ENCODE assay signal across 12 cellular contexts in genomic region chr2:65565681-65566080, GRCh38.
"Had no signal": no experiment of that assay in that cellular context is flagged by ENCODE, and none has a peak within 500 bp of the region (broad histone marks: within the 10 kb centered on the region; RNA-seq: fewer than 3 reads in every experiment).

No MANE protein-coding gene starts in this region.

- ATAC-seq: activated CD8-positive, alpha-beta T cell treated with anti-CD3 and anti-CD28 coated beads, Interleukin-2, amount 10 ng/mL, durations not matched to agents 7 days and 5 days; upper lobe of right lung had no signal

- H3K36me3 ChIP-seq: ascending aorta, upper lobe of right lung had no signal

- H3K27me3 ChIP-seq: ascending aorta, upper lobe of right lung had no signal

- DNase-seq: activated CD4-positive, alpha-beta T cell treated with anti-CD3 and anti-CD28 coated beads for 4 hours; activated CD8-positive, alpha-beta memory T cell treated with anti-CD3 and anti-CD28 coated beads, Interleukin-2, amount 50 U/mL, for 48 hours; activated CD8-positive, alpha-beta T cell treated with anti-CD3 and anti-CD28 coated beads, Interleukin-2, amount 10 ng/mL, durations not matched to agents 7 days and 5 days; effector CD8-positive, alpha-beta T cell; immature natural killer cell; left cardiac atrium; SK-N-SH; small intestine; upper lobe of right lung had no signal

- H3K27ac ChIP-seq: ascending aorta, coronary artery, upper lobe of right lung had no signal

- H3K4me1 ChIP-seq: ascending aorta, upper lobe of right lung had no signal

- H3K4me3 ChIP-seq: ascending aorta, coronary artery, lung, upper lobe of right lung had no signal

- H3K4me2 ChIP-seq: SK-N-SH had no signal

- H3K9me3 ChIP-seq: ascending aorta, SK-N-SH, upper lobe of right lung had no signal

- H3K9ac ChIP-seq: SK-N-SH had no signal
